Comparison of ENCODE assay signal across 2 cellular contexts in genomic region chr7:121103579-121103978, GRCh38.
TF ChIP-seq lines count a peak whose summit lies in the region.

No MANE protein-coding gene starts in this region.

TF ChIP-seq in HEK293, 187 proteins besides CTCF, POLR2A, EP300 and RAD21 (continued from another document):
- TF ChIP-seq ATF2 (tag by site-specific recombination; IDR thresholded peaks at IDR 0.05; ENCODE audit: low read depth) (0 out of 2 replicates have a peak, but pooled peaks have one; percentile 35), ZNF416 (tag by site-specific recombination; IDR thresholded peaks at IDR 0.05) (no peak), ZNF2 (tag by site-specific recombination; IDR thresholded peaks at IDR 0.05) (no peak)

TF ChIP-seq in K562, 482 proteins besides CTCF, POLR2A, EP300 and RAD21 (continued from another document):
- TF ChIP-seq ZNF395 (CRISPR knock-in tag; IDR thresholded peaks at IDR 0.05) (no peak), POU5F1 (IDR thresholded peaks at IDR 0.05; ENCODE audit: borderline replicate concordance, low read depth, low read length, partially characterized antibody) (no peak), TFAM (CRISPR knock-in tag; conservative IDR thresholded peaks at IDR 0.05) (no peak), ZNF707 (CRISPR knock-in tag; conservative IDR thresholded peaks at IDR 0.05) (no peak), L3MBTL2 (IDR thresholded peaks at IDR 0.05) (no peak), ZNF24 (IDR thresholded peaks at IDR 0.05) (0 out of 2 replicates have a peak, but pooled peaks have one; percentile 10), PRPF4 (IDR thresholded peaks at IDR 0.05; ENCODE audit: insufficient read depth, low read depth, low read length, poor library complexity, severe bottlenecking) (no peak), MGA (IDR thresholded peaks at IDR 0.05) (no peak), XRCC3 (IDR thresholded peaks at IDR 0.05) (no peak), TSHZ1 (CRISPR knock-in tag; IDR thresholded peaks at IDR 0.05) (no peak)
